Comparison of ENCODE assay signal across 1 cellular context in the genomic region with DNA sequence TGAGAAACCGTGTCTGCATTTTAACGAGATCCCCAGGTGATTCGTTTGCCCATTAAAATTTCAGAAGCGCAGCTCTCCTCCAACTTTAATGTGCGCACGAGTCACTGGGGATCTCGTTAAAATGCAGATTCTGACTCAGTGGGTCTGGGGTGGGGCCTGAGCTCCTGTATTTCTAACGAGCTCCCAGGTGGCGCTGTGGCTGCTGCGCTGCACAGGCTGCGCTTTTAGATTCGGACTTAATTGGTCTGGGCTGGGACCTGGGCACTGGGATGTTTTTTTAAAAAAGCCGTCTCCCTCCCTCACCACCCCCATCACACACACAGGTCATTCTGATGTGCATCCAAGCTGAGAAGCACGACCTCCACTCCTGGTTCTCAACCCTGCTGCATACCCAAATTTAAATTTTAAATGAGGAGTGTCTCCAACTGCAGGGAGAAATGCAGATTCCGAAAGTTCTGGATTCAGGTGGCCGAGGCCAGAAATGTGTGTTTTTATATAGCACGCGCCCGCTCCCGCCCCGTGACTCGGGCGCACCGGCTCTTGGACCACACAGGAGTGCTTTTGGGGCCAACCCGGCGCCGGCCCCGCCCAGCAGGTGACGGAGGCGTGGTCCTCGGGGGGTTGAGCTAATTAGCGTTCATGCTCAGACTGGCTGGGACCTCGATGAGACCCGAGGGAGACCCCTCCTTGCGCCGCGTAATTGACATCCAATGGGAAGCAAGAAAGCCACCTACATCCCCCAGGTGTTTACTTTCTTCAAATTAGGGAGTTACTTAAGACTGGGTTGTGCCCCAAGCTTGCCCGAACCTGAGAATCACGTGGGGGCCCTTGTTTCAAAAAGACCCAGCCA.
TF ChIP-seq lines count a peak whose summit lies in the region.

No MANE protein-coding gene starts in this region.

TF ChIP-seq in H1, 55 proteins besides CTCF, POLR2A, EP300 and RAD21 (continued from another document):
- TF ChIP-seq RBBP5 (IDR thresholded peaks at IDR 0.05; ENCODE audit: borderline replicate concordance, low read depth, low read length) (peak; percentile 27), TAF7 (optimal IDR thresholded peaks at IDR 0.05; ENCODE audit: borderline replicate concordance, low read depth, low read length) (peak; percentile 32), CTBP2 (IDR thresholded peaks at IDR 0.05; ENCODE audit: borderline replicate concordance, insufficient read depth, insufficient read length, low read length) (no peak), CBX5 (IDR thresholded peaks at IDR 0.05; ENCODE audit: low read depth, low read length) (no peak), MAX (IDR thresholded peaks at IDR 0.05) (peak; percentile 66; the same call in 1 of the 2 replicates), HDAC2 (IDR thresholded peaks at IDR 0.05; ENCODE audit: borderline replicate concordance in 1 of 2, low read depth in 2 of 2, low read length in 2 of 2) (peak in 1 of 2 experiments; percentile 0; a peak in 2 of 4 replicates), SUZ12 (IDR thresholded peaks at IDR 0.05; ENCODE audit: low read length) (peak; percentile 68; the same call in 1 of the 2 replicates), E2F6 (IDR thresholded peaks at IDR 0.05) (peak; percentile 62; the same call in 1 of the 2 replicates), JUN (IDR thresholded peaks at IDR 0.05; ENCODE audit: low read depth, low read length) (no peak), CREB1 (IDR thresholded peaks at IDR 0.05) (peak; percentile 56), SIX5 (IDR thresholded peaks at IDR 0.05; ENCODE audit: low read depth, low read length) (no peak), TAF1 (IDR thresholded peaks at IDR 0.05; ENCODE audit: low read depth, low read length) (peak; percentile 31; the same call in 1 of the 2 replicates), TCF12 (IDR thresholded peaks at IDR 0.05; ENCODE audit: low read depth, low read length) (0 out of 2 replicates have a peak, but pooled peaks have one; percentile 1), TBP (IDR thresholded peaks at IDR 0.05; ENCODE audit: low read depth, low read length) (peak; percentile 30; the same call in 1 of the 2 replicates)
